In the genomic region with DNA sequence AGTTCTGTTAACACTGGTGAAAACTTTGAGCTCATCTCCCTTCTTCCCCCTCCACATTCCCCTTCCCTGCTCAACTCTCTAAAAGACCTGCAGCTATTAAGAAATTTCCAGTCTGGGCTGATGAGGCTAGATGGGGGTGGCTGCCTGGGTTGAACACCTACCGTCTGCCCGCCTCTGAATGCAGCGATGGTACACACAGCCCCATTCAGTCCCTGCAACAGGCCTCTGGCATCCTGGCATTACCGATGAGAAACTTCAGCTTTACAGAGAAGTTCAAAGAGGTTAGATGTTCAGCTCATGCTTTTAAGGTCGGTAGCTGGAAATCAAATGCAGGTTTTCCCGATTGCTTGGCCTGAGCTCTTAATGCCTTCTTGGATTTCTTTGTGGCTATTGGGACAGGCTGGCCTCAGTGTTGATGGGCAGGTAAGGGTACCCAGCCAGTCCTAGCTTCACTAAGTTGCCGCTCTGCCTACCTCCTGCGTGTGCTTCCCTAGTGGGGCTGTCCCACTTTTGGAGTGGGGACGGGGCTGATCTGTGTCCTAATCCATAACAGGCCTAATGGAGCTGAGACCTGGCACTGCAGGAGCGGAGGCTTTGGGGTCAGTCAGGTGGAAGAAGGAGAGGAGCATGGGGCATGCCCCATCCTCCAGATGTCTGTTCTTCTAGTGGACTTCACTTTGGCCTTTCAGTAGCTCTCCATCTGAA, we compare ENCODE assay signal across 1 cellular context.
TF ChIP-seq lines count a peak whose summit lies in the region.

No MANE protein-coding gene starts in this region.

TF ChIP-seq in H1, 55 proteins besides CTCF, POLR2A, EP300 and RAD21:
- no peak for TF ChIP-seq TCF12 (IDR thresholded peaks at IDR 0.05; ENCODE audit: low read depth, low read length)
- no peak for TF ChIP-seq YY1 (IDR thresholded peaks at IDR 0.05; ENCODE audit: low read depth, low read length)
- no peak for TF ChIP-seq FOSL1 (IDR thresholded peaks at IDR 0.05; ENCODE audit: insufficient read depth, low read depth, low read length)
- no peak for TF ChIP-seq SP1 (IDR thresholded peaks at IDR 0.05; ENCODE audit: low read depth, low read length)
- TF ChIP-seq CTBP2 (IDR thresholded peaks at IDR 0.05; ENCODE audit: borderline replicate concordance, insufficient read depth, insufficient read length, low read length) = no peak
- no peak for TF ChIP-seq SP2 (IDR thresholded peaks at IDR 0.05; ENCODE audit: low read length)
- TF ChIP-seq JUN (IDR thresholded peaks at IDR 0.05; ENCODE audit: low read depth, low read length) = no peak
- TF ChIP-seq ASH2L (IDR thresholded peaks at IDR 0.05; ENCODE audit: low read length) = no peak
- TF ChIP-seq CBX5 (IDR thresholded peaks at IDR 0.05; ENCODE audit: low read depth, low read length) = no peak
- no peak for TF ChIP-seq BRCA1 (IDR thresholded peaks at IDR 0.05; ENCODE audit: low read depth, low read length)
- no peak for TF ChIP-seq RNF2 (IDR thresholded peaks at IDR 0.05; ENCODE audit: borderline replicate concordance, low read depth, low read length, missing control alignments, poor library complexity, severe bottlenecking)
- no peak for TF ChIP-seq NANOG (IDR thresholded peaks at IDR 0.05; ENCODE audit: insufficient read depth, low read depth, low read length, poor library complexity, severe bottlenecking)
- no peak for TF ChIP-seq POU5F1 (IDR thresholded peaks at IDR 0.05; ENCODE audit: low read depth, low read length)
- TF ChIP-seq SP4 (IDR thresholded peaks at IDR 0.05; ENCODE audit: low read length) = no peak
- TF ChIP-seq SIX5 (IDR thresholded peaks at IDR 0.05; ENCODE audit: low read depth, low read length) = no peak
- TF ChIP-seq KDM1A (IDR thresholded peaks at IDR 0.05; ENCODE audit: borderline replicate concordance, low read length) = no peak
- no peak for TF ChIP-seq RBBP5 (IDR thresholded peaks at IDR 0.05; ENCODE audit: borderline replicate concordance, low read depth, low read length)
- no peak for TF ChIP-seq USF2 (IDR thresholded peaks at IDR 0.05; ENCODE audit: low read length)
- no peak for TF ChIP-seq MAFK (IDR thresholded peaks at IDR 0.05; ENCODE audit: low read depth, low read length)
TF ChIP-seq in H1: peak in this region for 0.
